Comparison of ENCODE assay signal across 21 cellular contexts in genomic region chr2:62858231-62858832, GRCh38.
"Had no signal": no experiment of that assay in that cellular context is flagged by ENCODE, and none has a peak within 500 bp of the region (broad histone marks: within the 10 kb centered on the region; RNA-seq: fewer than 3 reads in every experiment).

No MANE protein-coding gene starts in this region.

- H3K27ac Mint-ChIP-seq: activated CD8-positive, alpha-beta T cell treated with anti-CD3 and anti-CD28 coated beads, Interleukin-2, amount 10 ng/mL, durations not matched to agents 7 days and 5 days; activated naive CD4-positive, alpha-beta T cell treated with anti-CD3 and anti-CD28 coated beads, Interleukin-2, amount 50 U/mL, for 72 hours; activated T-helper 17 cell treated with anti-CD3 and anti-CD28 coated beads, Interleukin-2, amount 50 U/mL, for 72 hours; brain; naive thymus-derived CD8-positive, alpha-beta T cell; stimulated activated naive B cell treated with anti-CD40 and anti-IgM and Interleukin-4, amounts not matched to agents 10 μg/mL and 1 μg/mL and 100 μg/mL, for 72 hours had no signal

- DNase-seq: activated CD4-positive, alpha-beta T cell treated with anti-CD3 and anti-CD28 coated beads for 1 hour; activated CD4-positive, alpha-beta T cell treated with anti-CD3 and anti-CD28 coated beads, Interleukin-2, amount 50 U/mL, for 1 hour; activated CD8-positive, alpha-beta T cell treated with anti-CD3 and anti-CD28 coated beads, Interleukin-2, amount 10 ng/mL, durations not matched to agents 7 days and 5 days; activated T-cell treated with anti-CD3 and anti-CD28 coated beads, Interleukin-2, amount 50 U/mL, for 1 hour; aorta; foreskin fibroblast; heart right ventricle; lower lobe of right lung; naive thymus-derived CD8-positive, alpha-beta T cell; small intestine; stimulated activated CD8-positive, alpha-beta memory T cell treated with anti-CD3 and anti-CD28 coated beads, Interleukin-4, amount 100 ng/mL, for 48 hours; stimulated activated naive B cell treated with anti-CD40 and anti-IgM and Interleukin-4, amounts not matched to agents 10 μg/mL and 1 μg/mL and 100 μg/mL, for 72 hours; T1000; trophoblast cell; WERI-Rb-1 had no signal

- H3K27ac ChIP-seq: heart right ventricle, lower lobe of right lung, vagina, WERI-Rb-1 had no signal

- ATAC-seq: activated CD8-positive, alpha-beta T cell treated with anti-CD3 and anti-CD28 coated beads, Interleukin-2, amount 10 ng/mL, durations not matched to agents 7 days and 5 days; activated naive CD4-positive, alpha-beta T cell treated with anti-CD3 and anti-CD28 coated beads, Interleukin-2, amount 50 U/mL, for 72 hours; activated T-helper 17 cell treated with anti-CD3 and anti-CD28 coated beads, Interleukin-2, amount 50 U/mL, for 72 hours; heart right ventricle; left lobe of liver; lower lobe of right lung; naive thymus-derived CD8-positive, alpha-beta T cell; sciatic nerve; stimulated activated naive B cell treated with anti-CD40 and anti-IgM and Interleukin-4, amounts not matched to agents 10 μg/mL and 1 μg/mL and 100 μg/mL, for 72 hours had no signal

- H3K9me3 Mint-ChIP-seq: activated naive CD4-positive, alpha-beta T cell treated with anti-CD3 and anti-CD28 coated beads, Interleukin-2, amount 50 U/mL, for 72 hours; activated T-helper 17 cell treated with anti-CD3 and anti-CD28 coated beads, Interleukin-2, amount 50 U/mL, for 72 hours had no signal

- H3K27me3 Mint-ChIP-seq: activated T-helper 17 cell treated with anti-CD3 and anti-CD28 coated beads, Interleukin-2, amount 50 U/mL, for 72 hours; brain; naive thymus-derived CD8-positive, alpha-beta T cell; stimulated activated naive B cell treated with anti-CD40 and anti-IgM and Interleukin-4, amounts not matched to agents 10 μg/mL and 1 μg/mL and 100 μg/mL, for 72 hours had no signal

- H3K4me3 Mint-ChIP-seq: activated CD8-positive, alpha-beta T cell treated with anti-CD3 and anti-CD28 coated beads, Interleukin-2, amount 10 ng/mL, durations not matched to agents 7 days and 5 days; activated T-helper 17 cell treated with anti-CD3 and anti-CD28 coated beads, Interleukin-2, amount 50 U/mL, for 72 hours; brain; naive thymus-derived CD8-positive, alpha-beta T cell; stimulated activated naive B cell treated with anti-CD40 and anti-IgM and Interleukin-4, amounts not matched to agents 10 μg/mL and 1 μg/mL and 100 μg/mL, for 72 hours had no signal

- H3K4me1 Mint-ChIP-seq: activated T-helper 17 cell treated with anti-CD3 and anti-CD28 coated beads, Interleukin-2, amount 50 U/mL, for 72 hours; brain; naive thymus-derived CD8-positive, alpha-beta T cell; stimulated activated naive B cell treated with anti-CD40 and anti-IgM and Interleukin-4, amounts not matched to agents 10 μg/mL and 1 μg/mL and 100 μg/mL, for 72 hours had no signal
